ENCODE assay signal across 8 cellular contexts in genomic region chr3:45546636-45547201, GRCh38. TPM values are rescaled to one million over a fixed set of nuclear protein-coding genes. Genes with fewer than 3 reads are reported as not detected.
DNase-seq lines count a peak whose midpoint lies in the region; FAIRE-seq and TF ChIP-seq lines count a peak whose summit lies in the region.

No MANE protein-coding gene starts in this region.

- H3K79me2 ChIP-seq in H1 (ENCODE audit: control insufficient read depth in 1 of 2, insufficient read depth in 2 of 2, low read length in 2 of 2): no peaks in the 10 kb centered on the region

- no peak overlapping the region for H3K9ac ChIP-seq in H1 (replicated peaks in 1 of 4; ENCODE audit: extremely low read depth in 1 of 4, low read depth in 3 of 4, low read length in 3 of 4)

- H3K4me3 ChIP-seq in GM12865 (ENCODE audit: low read depth, low read length): no peak overlapping the region
- no peak overlapping the region for H3K4me3 ChIP-seq in H1 (ENCODE audit: extremely low read depth in 1 of 4, insufficient read depth in 2 of 4, low read depth in 3 of 4, low read length in 4 of 4)
- no peak overlapping the region for H3K4me3 ChIP-seq in spleen

- no peak overlapping the region for H2BK120ac ChIP-seq in H1 (replicated peaks; ENCODE audit: low read depth, low read length)

- no peak overlapping the region for H3K14ac ChIP-seq in H1 (ENCODE audit: insufficient read length)

- no peak overlapping the region; the same call in 1 of the 2 replicates for H2BK12ac ChIP-seq in H1 (ENCODE audit: low read depth, low read length)

- TF ChIP-seq POLR2A in H1 (IDR thresholded peaks at IDR 0.05; ENCODE audit: control extremely low read depth in 1 of 2, low read depth in 2 of 2, low read length in 2 of 2): no peak
- no peak for TF ChIP-seq POLR2A in spleen (IDR thresholded peaks at IDR 0.05)

- no peak overlapping the region for H3K23ac ChIP-seq in H1 (ENCODE audit: insufficient read length)

- H3K4me1 ChIP-seq in H1 (replicated peaks in 1 of 4; ENCODE audit: control insufficient read depth in 3 of 4, insufficient read depth in 4 of 4, low read length in 3 of 4): no peaks in the 10 kb centered on the region; a peak in 1 of 7 replicates
- H3K4me1 ChIP-seq in spleen: peaks cover 4 to 64% (median 38%) of the 10 kb centered on the region in 6 donors

- POLR2A ChIA-PET in H1 (lab: Charles Lee; ENCODE audit: partially characterized antibody): interaction anchor here (0.6 to 1.1 kb wide), 4 partner anchors 9 to 46 kb away, joined by 3 read pairs; no protein-coding TSS in a partner anchor

- no peak for TF ChIP-seq EP300 in H1 (IDR thresholded peaks at IDR 0.05; ENCODE audit: borderline replicate concordance in 1 of 2, low read depth in 2 of 2, low read length in 2 of 2)

- H3K18ac ChIP-seq in H1 (ENCODE audit: extremely low read depth, low read length): no peak overlapping the region

- no peaks in the 10 kb centered on the region for H3K27me3 ChIP-seq in H1 (replicated peaks in 1 of 4; ENCODE audit: control insufficient read depth in 3 of 4, extremely low read depth in 1 of 4, insufficient read depth in 3 of 4, low read length in 3 of 4)
- H3K27me3 ChIP-seq in spleen (replicated peaks in 1 of 7): no peaks in the 10 kb centered on the region

- no peak overlapping the region for H4K8ac ChIP-seq in H1 (ENCODE audit: extremely low read depth, insufficient read depth, low read length)

- 65% methylated on average over 11 of the region's 11 CpGs; no CpG with 5 or more reads in 1 of the 2 experiments for WGBS in H1 (ENCODE audit: extremely low coverage in 1 of 2, insufficient coverage in 1 of 2, insufficient read length in 1 of 2, insufficient replicate concordance in 2 of 2, low coverage in 1 of 2, low lambda C conversion rate in 2 of 2, missing lambda C conversion rate in 1 of 2), 2 experiments
- 85 to 88% (median 86%) methylated on average over 11 of the region's 11 CpGs for WGBS in spleen, 5 donors

- H3K9me3 ChIP-seq in H1 (ENCODE audit: insufficient read depth in 2 of 2, low read depth in 1 of 2, low read length in 1 of 2): no peaks in the 10 kb centered on the region
- H3K9me3 ChIP-seq in spleen: no peaks in the 10 kb centered on the region

- H4K91ac ChIP-seq in H1 (replicated peaks; ENCODE audit: insufficient read length, low read length): no peak overlapping the region

- H2BK5ac ChIP-seq in H1 (ENCODE audit: low read depth, low read length): no peak overlapping the region

- intact Hi-C loops in spleen (cut with DNase I; ENCODE audit: low total_unique reads): no loop called here

- CTCF ChIA-PET in H1 (lab: Charles Lee; ENCODE audit: partially characterized antibody): interaction anchor here (0.6 to 6.2 kb wide), 51 partner anchors 11 to 940 kb away, joined by 3 to 75 read pairs (median 6); partner anchors contain the start of gene LIMD1

- DNase-seq in GM12865 (ENCODE audit: low read depth) (peak; percentile 43), SK-MEL-5 (ENCODE audit: low read depth, low spot score) (peak; percentile 70), H1 (ENCODE audit: low read depth in 1 of 2, low spot score in 2 of 2) (peak; percentile 13 to 90), spleen (no peak), retina (no peak), activated gamma-delta T cell (lab: John Stamatoyannopoulos, UW) (no peak), islet precursor cell (no peak), cerebellar nuclear complex (lab: John Stamatoyannopoulos, UW) (no peak)

- H3K36me3 ChIP-seq in H1 (ENCODE audit: control insufficient read depth in 2 of 4, insufficient read depth in 4 of 4, low read length in 3 of 4) (peaks cover 4 to 13% (median 8%) of the 10 kb centered on the region in 4 experiments; a peak in 3 of 8 replicates), spleen (peaks cover 0 to 29% (median 0%) of the 10 kb centered on the region in 6 donors)

- H3K27ac ChIP-seq in H1 (ENCODE audit: low read depth, low read length) (no peak overlapping the region), spleen (peak overlapping the region in 6 of 8 donors; percentile 11 to 79 (median 56))

- TF ChIP-seq CTCF in GM12865 (IDR thresholded peaks at IDR 0.05; ENCODE audit: insufficient read depth, low read depth, low read length, missing control alignments) (peak; percentile 54), H1 (IDR thresholded peaks at IDR 0.05; ENCODE audit: control extremely low read depth in 1 of 3, insufficient read depth in 1 of 3, low read depth in 1 of 3, low read length in 3 of 3) (peak; percentile 57 to 89 (median 76)), spleen (IDR thresholded peaks at IDR 0.05 in 8 of 11, conservative IDR thresholded peaks at IDR 0.05 in 3 of 11) (peak in 2 of 11 experiments; percentile 24 to 48)

- peak; percentile 57 to 69 for TF ChIP-seq RAD21 in H1 (IDR thresholded peaks at IDR 0.05 in 1 of 2, conservative IDR thresholded peaks at IDR 0.05 in 1 of 2; ENCODE audit: low read depth in 2 of 2, low read length in 2 of 2)

- peak; percentile 39 for FAIRE-seq in H1 (lab: Jason Lieb, UNC)

- no peaks in the 10 kb centered on the region for H3K79me1 ChIP-seq in H1 (ENCODE audit: low read depth, low read length)

- no peak overlapping the region for H2AFZ ChIP-seq in H1 (ENCODE audit: low read length)

- no peak overlapping the region for H3K4me2 ChIP-seq in H1 (ENCODE audit: insufficient read depth in 1 of 2, low read depth in 2 of 2, low read length in 2 of 2)

- H2AK5ac ChIP-seq in H1 (ENCODE audit: low read depth, low read length): no peak overlapping the region

- in situ Hi-C loops in SK-MEL-5 (cut with HindIII; ENCODE audit: low pct_unique_long_range_greater_than_20kb, low sequenced_read_pairs): no loop called here

- H3K23me2 ChIP-seq in H1 (ENCODE audit: low read depth, low read length): no peaks in the 10 kb centered on the region

- H4K20me1 ChIP-seq in H1 (replicated peaks in 1 of 2; ENCODE audit: control insufficient read depth in 1 of 2, insufficient read depth in 2 of 2, low read length in 2 of 2): no peaks in the 10 kb centered on the region

- no peak overlapping the region for H4K5ac ChIP-seq in H1 (ENCODE audit: insufficient read length, low read depth, low read length)

- no peak overlapping the region for H3K56ac ChIP-seq in H1 (replicated peaks; ENCODE audit: insufficient read length, low read depth, low read length)

- H2BK20ac ChIP-seq in H1 (ENCODE audit: low read length): no peak overlapping the region

- no peak overlapping the region for H2BK15ac ChIP-seq in H1 (ENCODE audit: low read length)

- no peak overlapping the region for H3K4ac ChIP-seq in H1 (replicated peaks; ENCODE audit: insufficient read length, low read depth, low read length)

TF ChIP-seq in H1, 55 proteins besides CTCF, POLR2A, EP300 and RAD21:
- TF ChIP-seq CBX5 (IDR thresholded peaks at IDR 0.05; ENCODE audit: low read depth, low read length): no peak
- no peak for TF ChIP-seq JUN (IDR thresholded peaks at IDR 0.05; ENCODE audit: low read depth, low read length)
- no peak for TF ChIP-seq TAF7 (optimal IDR thresholded peaks at IDR 0.05; ENCODE audit: borderline replicate concordance, low read depth, low read length)
- no peak for TF ChIP-seq TAF1 (IDR thresholded peaks at IDR 0.05; ENCODE audit: low read depth, low read length)
- no peak for TF ChIP-seq TCF12 (IDR thresholded peaks at IDR 0.05; ENCODE audit: low read depth, low read length)
- no peak for TF ChIP-seq RNF2 (IDR thresholded peaks at IDR 0.05; ENCODE audit: borderline replicate concordance, low read depth, low read length, missing control alignments, poor library complexity, severe bottlenecking)
- TF ChIP-seq NANOG (IDR thresholded peaks at IDR 0.05; ENCODE audit: insufficient read depth, low read depth, low read length, poor library complexity, severe bottlenecking): no peak
- no peak for TF ChIP-seq POU5F1 (IDR thresholded peaks at IDR 0.05; ENCODE audit: low read depth, low read length)
- TF ChIP-seq CHD1 (IDR thresholded peaks at IDR 0.05; ENCODE audit: low read depth, low read length): no peak
- TF ChIP-seq YY1 (IDR thresholded peaks at IDR 0.05; ENCODE audit: low read depth, low read length): no peak
- TF ChIP-seq RFX5 (IDR thresholded peaks at IDR 0.05; ENCODE audit: borderline replicate concordance, low read depth, low read length): no peak
- no peak for TF ChIP-seq ATF2 (IDR thresholded peaks at IDR 0.05; ENCODE audit: low read length)
- no peak for TF ChIP-seq ATF3 (IDR thresholded peaks at IDR 0.05; ENCODE audit: insufficient read depth, low read depth, low read length)
- TF ChIP-seq BACH1 (IDR thresholded peaks at IDR 0.05; ENCODE audit: low read length): no peak
TF ChIP-seq in H1: peak in this region for 0.

RNA-seq across cellular contexts. Expression of gene LIMD1, which starts 47.8 kb away (rescaled TPM):
- 20.0 and 20.7 TPM in 2 replicates for total RNA-seq in SK-MEL-5 (2014; rRNA removed; shearing (Covaris generic))
- polyA plus RNA-seq in SK-MEL-5 (2015; cell fraction: cytosol; rRNA removed): 27.5 and 34.8 TPM in 2 replicates
- 39.9 and 53.9 TPM in 2 replicates for polyA plus RNA-seq in SK-MEL-5 (2015; cell fraction: nucleus; rRNA removed)
- total RNA-seq in H1 (2021; fragmentation: NEBNext Ultra II Directional; extraction: Animal tissue kit (Norgen Biotek cat#: 25700)): 29.7 and 33.6 TPM in 2 replicates
- polyA plus RNA-seq in H1 (2011; rRNA removed) (11.4 and 13.5 TPM in 2 replicates), spleen (10 to 100 TPM in 1 of 3 donors, 1 to 10 TPM in 2; 5.3 to 15.9 (median 6.5) TPM)
- 12.3 TPM for polyA plus RNA-seq in H1 (2011; cell fraction: cytosol; rRNA removed)
- 28.9 TPM for polyA plus RNA-seq in H1 (2011; cell fraction: nucleus; rRNA removed)
- 11.8 to 21.0 TPM (median 15.1 TPM) in 4 replicates for polyA plus RNA-seq in H1 (2012, experiment 1 of 2)
- polyA plus RNA-seq in H1 (2012, experiment 2 of 2): 6.2 TPM
- 9.1 TPM for polyA plus RNA-seq in H1 (2013, experiment 1 of 2)
- polyA plus RNA-seq in H1 (2013, experiment 2 of 2): 8.6 TPM
- 59.1 and 59.3 TPM in 2 replicates for polyA minus RNA-seq in H1 (2011; rRNA and poly(A)+ RNA removed)
- polyA minus RNA-seq in H1 (2011; cell fraction: cytosol; rRNA and poly(A)+ RNA removed): 23.7 TPM
- 26.6 TPM for polyA minus RNA-seq in H1 (2011; cell fraction: nucleus; rRNA and poly(A)+ RNA removed)
- total RNA-seq in spleen: 10 to 100 TPM; 41.5 to 58.5 (median 49.8) TPM

Comparison
In these comparisons a context has a peak if more than half of its experiments do, and no peak if none do; other contexts are left out.
1. DNase-seq: peak in GM12865 (single experiment), SK-MEL-5 (single experiment) and H1 (2 of 2); none in spleen (single experiment), retina (single experiment), activated gamma-delta T cell (single experiment), islet precursor cell (single experiment) and cerebellar nuclear complex (0 of 2).